Comparison of ENCODE assay signal across 1 cellular context in the genomic region with DNA sequence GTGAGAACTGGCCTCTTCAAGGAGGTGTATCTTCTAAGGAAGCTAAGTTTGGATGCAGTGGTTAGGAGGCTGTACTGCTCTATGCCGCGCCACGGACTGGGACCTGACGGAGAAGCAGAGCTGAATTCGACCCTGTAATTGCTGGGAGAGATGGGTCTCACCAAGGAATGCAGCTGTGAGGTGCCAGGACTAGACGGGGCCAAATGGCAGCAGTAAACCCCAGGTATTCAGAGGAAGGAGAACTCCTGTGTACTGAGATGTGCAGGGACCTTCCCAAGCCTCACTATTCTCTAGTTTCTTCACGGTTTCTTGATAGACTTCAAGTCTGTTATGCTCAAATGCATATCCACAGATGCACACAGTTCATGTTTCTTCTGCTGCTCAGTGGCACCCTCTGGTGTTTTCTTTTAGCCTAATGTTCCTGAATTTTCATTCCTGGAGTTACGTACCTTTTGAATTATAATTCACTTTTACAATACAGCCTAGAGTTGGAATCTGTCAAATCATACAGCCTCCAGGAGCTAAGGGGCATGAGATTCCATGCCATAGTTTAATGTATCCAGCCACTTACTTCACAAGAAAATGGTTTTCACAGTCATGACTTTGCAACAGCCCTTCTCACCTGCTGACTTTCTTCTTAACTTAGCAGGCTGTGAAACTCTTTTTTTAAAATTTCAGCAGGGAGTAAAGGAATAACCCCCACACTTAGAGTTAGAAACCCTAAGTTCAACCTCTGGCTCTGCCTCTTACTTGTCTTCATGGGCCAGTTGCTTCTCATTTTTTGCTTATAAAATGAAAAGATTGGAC.
TF ChIP-seq lines count a peak whose summit lies in the region.

No MANE protein-coding gene starts in this region.

TF ChIP-seq in GM23338, 12 proteins besides CTCF, POLR2A, EP300 and RAD21 (continued from another document):
- TF ChIP-seq, protein P1, sequence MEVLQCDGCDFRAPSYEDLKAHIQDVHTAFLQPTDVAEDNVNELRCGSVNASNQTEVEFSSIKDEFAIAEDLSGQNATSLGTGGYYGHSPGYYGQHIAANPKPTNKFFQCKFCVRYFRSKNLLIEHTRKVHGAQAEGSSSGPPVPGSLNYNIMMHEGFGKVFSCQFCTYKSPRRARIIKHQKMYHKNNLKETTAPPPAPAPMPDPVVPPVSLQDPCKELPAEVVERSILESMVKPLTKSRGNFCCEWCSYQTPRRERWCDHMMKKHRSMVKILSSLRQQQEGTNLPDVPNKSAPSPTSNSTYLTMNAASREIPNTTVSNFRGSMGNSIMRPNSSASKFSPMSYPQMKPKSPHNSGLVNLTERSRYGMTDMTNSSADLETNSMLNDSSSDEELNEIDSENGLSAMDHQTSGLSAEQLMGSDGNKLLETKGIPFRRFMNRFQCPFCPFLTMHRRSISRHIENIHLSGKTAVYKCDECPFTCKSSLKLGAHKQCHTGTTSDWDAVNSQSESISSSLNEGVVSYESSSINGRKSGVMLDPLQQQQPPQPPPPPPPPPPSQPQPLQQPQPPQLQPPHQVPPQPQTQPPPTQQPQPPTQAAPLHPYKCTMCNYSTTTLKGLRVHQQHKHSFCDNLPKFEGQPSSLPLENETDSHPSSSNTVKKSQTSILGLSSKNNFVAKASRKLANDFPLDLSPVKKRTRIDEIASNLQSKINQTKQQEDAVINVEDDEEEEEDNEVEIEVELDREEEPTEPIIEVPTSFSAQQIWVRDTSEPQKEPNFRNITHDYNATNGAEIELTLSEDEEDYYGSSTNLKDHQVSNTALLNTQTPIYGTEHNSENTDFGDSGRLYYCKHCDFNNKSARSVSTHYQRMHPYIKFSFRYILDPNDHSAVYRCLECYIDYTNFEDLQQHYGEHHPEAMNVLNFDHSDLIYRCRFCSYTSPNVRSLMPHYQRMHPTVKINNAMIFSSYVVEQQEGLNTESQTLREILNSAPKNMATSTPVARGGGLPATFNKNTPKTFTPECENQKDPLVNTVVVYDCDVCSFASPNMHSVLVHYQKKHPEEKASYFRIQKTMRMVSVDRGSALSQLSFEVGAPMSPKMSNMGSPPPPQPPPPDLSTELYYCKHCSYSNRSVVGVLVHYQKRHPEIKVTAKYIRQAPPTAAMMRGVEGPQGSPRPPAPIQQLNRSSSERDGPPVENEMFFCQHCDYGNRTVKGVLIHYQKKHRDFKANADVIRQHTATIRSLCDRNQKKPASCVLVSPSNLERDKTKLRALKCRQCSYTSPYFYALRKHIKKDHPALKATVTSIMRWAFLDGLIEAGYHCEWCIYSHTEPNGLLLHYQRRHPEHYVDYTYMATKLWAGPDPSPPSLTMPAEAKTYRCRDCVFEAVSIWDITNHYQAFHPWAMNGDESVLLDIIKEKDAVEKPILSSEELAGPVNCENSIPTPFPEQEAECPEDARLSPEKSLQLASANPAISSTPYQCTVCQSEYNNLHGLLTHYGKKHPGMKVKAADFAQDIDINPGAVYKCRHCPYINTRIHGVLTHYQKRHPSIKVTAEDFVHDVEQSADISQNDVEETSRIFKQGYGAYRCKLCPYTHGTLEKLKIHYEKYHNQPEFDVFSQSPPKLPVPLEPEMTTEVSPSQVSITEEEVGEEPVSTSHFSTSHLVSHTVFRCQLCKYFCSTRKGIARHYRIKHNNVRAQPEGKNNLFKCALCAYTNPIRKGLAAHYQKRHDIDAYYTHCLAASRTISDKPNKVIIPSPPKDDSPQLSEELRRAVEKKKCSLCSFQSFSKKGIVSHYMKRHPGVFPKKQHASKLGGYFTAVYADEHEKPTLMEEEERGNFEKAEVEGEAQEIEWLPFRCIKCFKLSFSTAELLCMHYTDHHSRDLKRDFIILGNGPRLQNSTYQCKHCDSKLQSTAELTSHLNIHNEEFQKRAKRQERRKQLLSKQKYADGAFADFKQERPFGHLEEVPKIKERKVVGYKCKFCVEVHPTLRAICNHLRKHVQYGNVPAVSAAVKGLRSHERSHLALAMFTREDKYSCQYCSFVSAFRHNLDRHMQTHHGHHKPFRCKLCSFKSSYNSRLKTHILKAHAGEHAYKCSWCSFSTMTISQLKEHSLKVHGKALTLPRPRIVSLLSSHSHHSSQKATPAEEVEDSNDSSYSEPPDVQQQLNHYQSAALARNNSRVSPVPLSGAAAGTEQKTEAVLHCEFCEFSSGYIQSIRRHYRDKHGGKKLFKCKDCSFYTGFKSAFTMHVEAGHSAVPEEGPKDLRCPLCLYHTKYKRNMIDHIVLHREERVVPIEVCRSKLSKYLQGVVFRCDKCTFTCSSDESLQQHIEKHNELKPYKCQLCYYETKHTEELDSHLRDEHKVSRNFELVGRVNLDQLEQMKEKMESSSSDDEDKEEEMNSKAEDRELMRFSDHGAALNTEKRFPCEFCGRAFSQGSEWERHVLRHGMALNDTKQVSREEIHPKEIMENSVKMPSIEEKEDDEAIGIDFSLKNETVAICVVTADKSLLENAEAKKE (CRISPR knock-in tag; IDR thresholded peaks at IDR 0.05): no peak
- TF ChIP-seq STAT1 (IDR thresholded peaks at IDR 0.05; ENCODE audit: unreplicated experiment) (no peak), NANOG (IDR thresholded peaks at IDR 0.05; ENCODE audit: borderline replicate concordance) (no peak), ZNF331 (CRISPR knock-in tag; IDR thresholded peaks at IDR 0.05; ENCODE audit: low read depth) (no peak)
- TF ChIP-seq, protein P2, sequence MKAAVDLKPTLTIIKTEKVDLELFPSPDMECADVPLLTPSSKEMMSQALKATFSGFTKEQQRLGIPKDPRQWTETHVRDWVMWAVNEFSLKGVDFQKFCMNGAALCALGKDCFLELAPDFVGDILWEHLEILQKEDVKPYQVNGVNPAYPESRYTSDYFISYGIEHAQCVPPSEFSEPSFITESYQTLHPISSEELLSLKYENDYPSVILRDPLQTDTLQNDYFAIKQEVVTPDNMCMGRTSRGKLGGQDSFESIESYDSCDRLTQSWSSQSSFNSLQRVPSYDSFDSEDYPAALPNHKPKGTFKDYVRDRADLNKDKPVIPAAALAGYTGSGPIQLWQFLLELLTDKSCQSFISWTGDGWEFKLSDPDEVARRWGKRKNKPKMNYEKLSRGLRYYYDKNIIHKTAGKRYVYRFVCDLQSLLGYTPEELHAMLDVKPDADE (IDR thresholded peaks at IDR 0.05): no peak
